Comparison of ENCODE assay signal across 31 cellular contexts in genomic region chr20:63492982-63493381, GRCh38. TPM values are rescaled to one million over a fixed set of nuclear protein-coding genes. Genes with fewer than 3 reads are reported as not detected.
"Had no signal": no experiment of that assay in that cellular context is flagged by ENCODE, and none has a peak within 500 bp of the region (broad histone marks: within the 10 kb centered on the region; RNA-seq: fewer than 3 reads in every experiment).

No MANE protein-coding gene starts in this region.

- H3K36me3 Mint-ChIP-seq: mesothelial cell of epicardium; natural killer cell treated with Interleukin-12 subunit alpha and Interleukin-12 subunit beta and Interleukin-15 and Interleukin-18, amount 100 ng/mL, for 72 hours had no signal

- H3K9me3 Mint-ChIP-seq: effector memory CD8-positive, alpha-beta T cell; mesothelial cell of epicardium; stimulated activated effector memory CD8-positive, alpha-beta T cell treated with anti-CD3 and anti-CD28 coated beads, Interleukin-12 subunit alpha, Interleukin-12 subunit beta, amount 100 ng/mL, for 72 hours had no signal

- H3K27ac Mint-ChIP-seq: effector memory CD8-positive, alpha-beta T cell; mesothelial cell of epicardium; natural killer cell treated with Interleukin-12 subunit alpha and Interleukin-12 subunit beta and Interleukin-15 and Interleukin-18, amount 100 ng/mL, for 72 hours; stimulated activated effector memory CD8-positive, alpha-beta T cell treated with anti-CD3 and anti-CD28 coated beads, Interleukin-12 subunit alpha, Interleukin-12 subunit beta, amount 100 ng/mL, for 72 hours had no signal

- H3K36me3 ChIP-seq: prostate gland, sigmoid colon, thoracic aorta, tibial nerve, upper lobe of right lung, uterus had no signal

- H3K4me1 Mint-ChIP-seq: neural crest cell; stimulated activated effector memory CD8-positive, alpha-beta T cell treated with anti-CD3 and anti-CD28 coated beads, Interleukin-12 subunit alpha, Interleukin-12 subunit beta, amount 100 ng/mL, for 72 hours had no signal

- H3K27me3 ChIP-seq: gastrocnemius medialis had no signal

- H3K9me3 ChIP-seq: gastrocnemius medialis, heart left ventricle, mucosa of descending colon, prostate gland, right atrium auricular region, sigmoid colon, thoracic aorta, tibial nerve, upper lobe of right lung, uterus had no signal

- H3K4me3 ChIP-seq: gastrocnemius medialis, heart left ventricle, mucosa of descending colon, prostate gland, right atrium auricular region, sigmoid colon, thoracic aorta, tibial nerve, upper lobe of right lung, uterus had no signal

- H3K4me3 Mint-ChIP-seq: effector memory CD8-positive, alpha-beta T cell; mesothelial cell of epicardium; natural killer cell treated with Interleukin-12 subunit alpha and Interleukin-12 subunit beta and Interleukin-15 and Interleukin-18, amount 100 ng/mL, for 72 hours; neural crest cell; stimulated activated effector memory CD8-positive, alpha-beta T cell treated with anti-CD3 and anti-CD28 coated beads, Interleukin-12 subunit alpha, Interleukin-12 subunit beta, amount 100 ng/mL, for 72 hours had no signal

- H3K27ac ChIP-seq: heart left ventricle, prostate gland, right atrium auricular region, sigmoid colon, thoracic aorta, tibial nerve, upper lobe of right lung, uterus had no signal

- ATAC-seq: effector memory CD8-positive, alpha-beta T cell; esophagus mucosa; gastrocnemius medialis; heart left ventricle; mucosa of descending colon; natural killer cell treated with Interleukin-12 subunit alpha and Interleukin-12 subunit beta and Interleukin-15 and Interleukin-18, amount 100 ng/mL, for 72 hours; stimulated activated effector memory CD8-positive, alpha-beta T cell treated with anti-CD3 and anti-CD28 coated beads, Interleukin-12 subunit alpha, Interleukin-12 subunit beta, amount 100 ng/mL, for 72 hours; upper lobe of right lung had no signal

- DNase-seq: cortex of kidney; effector memory CD8-positive, alpha-beta T cell; foreskin fibroblast; hippocampal formation; kidney glomerular epithelial cell; mesenchymal stem cell; mucosa of descending colon; naive B cell; sigmoid colon; stimulated activated CD4-positive, alpha-beta T cell treated with anti-CD3 and anti-CD28 coated beads, Interleukin-2, amount 100 ng/mL, for 24 hours; stimulated activated CD4-positive, alpha-beta T cell treated with anti-CD3 and anti-CD28 coated beads, Interleukin-4, amount 100 ng/mL, for 24 hours; stimulated activated naive CD4-positive, alpha-beta T cell treated with Interleukin-2 at 50 U/mL for 16 hours; upper lobe of right lung; uterus had no signal

- H3K4me1 ChIP-seq: prostate gland had no signal

RNA-seq across cellular contexts. Expression of gene EEF1A2, which starts 5.9 kb away (rescaled TPM):
- total RNA-seq: tibial nerve had no signal

RNA-seq across cellular contexts. Expression of gene KCNQ2, which starts 20.5 kb away (rescaled TPM):
- total RNA-seq: dermis microvascular lymphatic vessel endothelial cell; esophagus mucosa; gastrocnemius medialis; glomerular endothelial cell; lower leg skin; lung microvascular endothelial cell; natural killer cell treated with Interleukin-12 subunit alpha and Interleukin-12 subunit beta and Interleukin-15 and Interleukin-18, amount 100 ng/mL, for 72 hours; osteocyte; right atrium auricular region; thoracic aorta; tibial nerve; upper lobe of right lung had no signal
- polyA plus RNA-seq: heart left ventricle had no signal

RNA-seq across cellular contexts. Expression of gene PTK6, which starts 44.2 kb away (rescaled TPM):
- total RNA-seq: glomerular endothelial cell, lung microvascular endothelial cell, neural crest cell, right atrium auricular region, skeletal muscle tissue had no signal

RNA-seq across cellular contexts. Expression of gene SRMS, which starts 54.6 kb away (rescaled TPM):
- total RNA-seq: dermis microvascular lymphatic vessel endothelial cell; gastrocnemius medialis; glomerular endothelial cell; heart left ventricle; lung microvascular endothelial cell; mesothelial cell of epicardium; natural killer cell treated with Interleukin-12 subunit alpha and Interleukin-12 subunit beta and Interleukin-15 and Interleukin-18, amount 100 ng/mL, for 72 hours; neural crest cell; osteocyte; right atrium auricular region; sigmoid colon; skeletal muscle tissue; thoracic aorta; tibial nerve; upper lobe of right lung; uterus had no signal
- polyA plus RNA-seq: heart left ventricle had no signal
